ENCODE assay signal across 8 cellular contexts in genomic region chr19:28312269-28312668, GRCh38.
"Had no signal": no experiment of that assay in that cellular context is flagged by ENCODE, and none has a peak within 500 bp of the region (broad histone marks: within the 10 kb centered on the region; RNA-seq: fewer than 3 reads in every experiment).

No MANE protein-coding gene starts in this region.

- ATAC-seq: GM12878 had no signal

- DNase-seq: GDM1, GF-D8 had no signal

- H3K4me3 ChIP-seq: GM12878 had no signal

- FAIRE-seq: G401.6, GM12878, GM12891, GM12892, GM18507, GM19239 had no signal
